Comparison of ENCODE assay signal across 31 cellular contexts in the genomic region with DNA sequence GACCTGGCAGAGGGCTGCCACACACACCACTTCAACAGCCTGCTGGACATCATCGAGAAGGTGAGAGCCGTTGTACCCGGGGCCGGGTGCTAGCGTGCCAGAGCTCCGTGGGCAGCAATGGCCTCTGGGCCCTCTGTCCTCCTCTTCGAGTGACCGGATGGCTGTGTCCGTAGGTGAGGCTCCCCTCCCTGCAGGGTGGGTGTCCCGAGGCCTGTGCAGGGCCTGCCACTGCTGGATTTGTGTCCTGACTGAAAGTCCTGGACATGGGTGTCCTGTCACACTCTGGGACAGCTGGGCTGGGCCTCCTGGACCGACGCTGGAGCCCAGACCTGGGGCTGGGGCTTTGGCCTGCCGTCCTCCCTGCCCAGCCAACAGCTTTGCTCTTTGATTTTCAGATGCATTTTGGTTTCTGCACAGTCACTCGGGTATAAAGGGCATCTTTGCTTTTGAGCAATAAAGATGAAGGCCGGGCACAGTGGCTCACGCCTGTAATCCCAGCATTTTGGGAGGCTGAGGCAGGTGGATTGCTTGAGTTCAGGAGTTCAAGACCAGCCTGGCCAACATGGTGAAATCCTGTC. TPM values are rescaled to one million over a fixed set of nuclear protein-coding genes. Genes with fewer than 3 reads are reported as not detected.
"Had no signal": no experiment of that assay in that cellular context is flagged by ENCODE, and none has a peak within 500 bp of the region (broad histone marks: within the 10 kb centered on the region; RNA-seq: fewer than 3 reads in every experiment).

No MANE protein-coding gene starts in this region.

- H3K4me3 Mint-ChIP-seq: activated CD4-positive, alpha-beta memory T cell treated with anti-CD3 and anti-CD28 coated beads for 36 hours; activated CD8-positive, alpha-beta memory T cell treated with anti-CD3 and anti-CD28 coated beads, Interleukin-2, amount 10 ng/mL, durations not matched to agents 7 days and 5 days; activated CD8-positive, alpha-beta T cell treated with anti-CD3 and anti-CD28 coated beads, Interleukin-2, amount 10 ng/mL, durations not matched to agents 7 days and 5 days; activated naive CD4-positive, alpha-beta T cell treated with anti-CD3 and anti-CD28 coated beads for 36 hours; activated naive CD4-positive, alpha-beta T cell treated with anti-CD3 and anti-CD28 coated beads, Interleukin-2, amount 50 U/mL, for 24 hours; activated naive CD8-positive, alpha-beta T cell treated with anti-CD3 and anti-CD28 coated beads for 36 hours; activated naive CD8-positive, alpha-beta T cell treated with anti-CD3 and anti-CD28 coated beads, Interleukin-2, amount 50 U/mL, for 24 hours; activated T-helper 1 cell treated with anti-CD3 and anti-CD28 coated beads, Interleukin-12 subunit alpha, Interleukin-12 subunit beta, Interleukin-2, Interleukin-4 antibody, amounts not matched to agents 30 ng/mL and 10 ng/mL and 1 ng/mL, durations not matched to agents 14 hours and 24 hours and 36 hours; WTC11 had no signal

- H3K4me3 ChIP-seq: adrenal gland, body of pancreas, colonic mucosa, esophagus squamous epithelium, gastroesophageal sphincter, heart right ventricle had no signal

- H3K9me3 ChIP-seq: adrenal gland, body of pancreas, colonic mucosa, esophagus squamous epithelium, gastroesophageal sphincter, heart right ventricle had no signal

- ATAC-seq: activated CD8-positive, alpha-beta T cell treated with anti-CD3 and anti-CD28 coated beads, Interleukin-2, amount 10 ng/mL, durations not matched to agents 7 days and 5 days; body of pancreas; gastroesophageal sphincter; heart right ventricle; WTC11 had no signal

- H3K27me3 ChIP-seq: adrenal gland, body of pancreas, colonic mucosa, esophagus squamous epithelium, gastroesophageal sphincter, heart right ventricle had no signal

- H3K27ac ChIP-seq: adrenal gland, body of pancreas, colonic mucosa, epithelial cell of prostate, esophagus squamous epithelium, gastroesophageal sphincter, heart right ventricle, VCaP had no signal

- H3K27me3 Mint-ChIP-seq: activated CD4-positive, alpha-beta memory T cell treated with anti-CD3 and anti-CD28 coated beads for 36 hours; activated CD8-positive, alpha-beta memory T cell treated with anti-CD3 and anti-CD28 coated beads, Interleukin-2, amount 10 ng/mL, durations not matched to agents 7 days and 5 days; activated naive CD4-positive, alpha-beta T cell treated with anti-CD3 and anti-CD28 coated beads, Interleukin-2, amount 50 U/mL, for 24 hours; activated naive CD8-positive, alpha-beta T cell treated with anti-CD3 and anti-CD28 coated beads for 36 hours; activated naive CD8-positive, alpha-beta T cell treated with anti-CD3 and anti-CD28 coated beads, Interleukin-2, amount 50 U/mL, for 24 hours had no signal

- H3K27ac Mint-ChIP-seq: activated CD4-positive, alpha-beta memory T cell treated with anti-CD3 and anti-CD28 coated beads for 36 hours; activated CD8-positive, alpha-beta T cell treated with anti-CD3 and anti-CD28 coated beads, Interleukin-2, amount 10 ng/mL, durations not matched to agents 7 days and 5 days; activated naive CD4-positive, alpha-beta T cell treated with anti-CD3 and anti-CD28 coated beads for 36 hours; activated naive CD4-positive, alpha-beta T cell treated with anti-CD3 and anti-CD28 coated beads, Interleukin-2, amount 50 U/mL, for 24 hours; activated naive CD8-positive, alpha-beta T cell treated with anti-CD3 and anti-CD28 coated beads for 36 hours; activated naive CD8-positive, alpha-beta T cell treated with anti-CD3 and anti-CD28 coated beads, Interleukin-2, amount 50 U/mL, for 24 hours; activated T-helper 1 cell treated with anti-CD3 and anti-CD28 coated beads, Interleukin-12 subunit alpha, Interleukin-12 subunit beta, Interleukin-2, Interleukin-4 antibody, amounts not matched to agents 30 ng/mL and 10 ng/mL and 1 ng/mL, durations not matched to agents 14 hours and 24 hours and 36 hours; activated T-helper 2 cell treated with anti-CD3 and anti-CD28 coated beads, Interferon-gamma antibody, Interleukin-2, Interleukin-4, amounts not matched to agents 10 μg/mL and 5 μg/mL and 100 μg/mL, durations not matched to agents 14 hours and 24 hours and 36 hours had no signal

- DNase-seq: activated CD4-positive, alpha-beta T cell treated with anti-CD3 and anti-CD28 coated beads for 1 hour; activated CD4-positive, alpha-beta T cell treated with anti-CD3 and anti-CD28 coated beads for 4 hours; activated CD4-positive, alpha-beta T cell treated with anti-CD3 and anti-CD28 coated beads, Interleukin-2, amount 50 U/mL, for 1 hour; activated CD8-positive, alpha-beta memory T cell treated with anti-CD3 and anti-CD28 coated beads, Interleukin-2, amount 10 ng/mL, durations not matched to agents 7 days and 5 days; activated CD8-positive, alpha-beta memory T cell treated with anti-CD3 and anti-CD28 coated beads, Interleukin-2, amount 50 U/mL, for 4 hours; activated CD8-positive, alpha-beta T cell treated with anti-CD3 and anti-CD28 coated beads, Interleukin-2, amount 10 ng/mL, durations not matched to agents 7 days and 5 days; activated effector memory CD4-positive, alpha-beta T cell treated with anti-CD3 and anti-CD28 coated beads, Interleukin-2, amount 50 U/mL, for 16 hours; activated naive CD4-positive, alpha-beta T cell treated with anti-CD3 and anti-CD28 coated beads for 36 hours; activated naive CD8-positive, alpha-beta T cell treated with anti-CD3 and anti-CD28 coated beads for 36 hours; activated T-cell treated with anti-CD3 and anti-CD28 coated beads, Interleukin-2, amount 50 U/mL, for 1 hour; adrenal gland; amygdala; aorta; body of pancreas; cerebellar nuclear complex; colonic mucosa; effector CD8-positive, alpha-beta T cell; esophagus squamous epithelium; foreskin melanocyte; heart right ventricle; T-helper 1 cell; T-helper 2 cell had no signal

- H3K4me1 ChIP-seq: adrenal gland, body of pancreas, colonic mucosa, esophagus squamous epithelium, gastroesophageal sphincter, heart right ventricle had no signal

- H3K4me1 Mint-ChIP-seq: activated naive CD4-positive, alpha-beta T cell treated with anti-CD3 and anti-CD28 coated beads, Interleukin-2, amount 50 U/mL, for 24 hours; activated naive CD8-positive, alpha-beta T cell treated with anti-CD3 and anti-CD28 coated beads for 36 hours; WTC11 had no signal

RNA-seq across cellular contexts. Expression of a gene that starts 44.9 kb away (rescaled TPM):
- total RNA-seq: body of pancreas, gastroesophageal sphincter had no signal
